8 cellular contexts compared by ENCODE assay signal in the genomic region with DNA sequence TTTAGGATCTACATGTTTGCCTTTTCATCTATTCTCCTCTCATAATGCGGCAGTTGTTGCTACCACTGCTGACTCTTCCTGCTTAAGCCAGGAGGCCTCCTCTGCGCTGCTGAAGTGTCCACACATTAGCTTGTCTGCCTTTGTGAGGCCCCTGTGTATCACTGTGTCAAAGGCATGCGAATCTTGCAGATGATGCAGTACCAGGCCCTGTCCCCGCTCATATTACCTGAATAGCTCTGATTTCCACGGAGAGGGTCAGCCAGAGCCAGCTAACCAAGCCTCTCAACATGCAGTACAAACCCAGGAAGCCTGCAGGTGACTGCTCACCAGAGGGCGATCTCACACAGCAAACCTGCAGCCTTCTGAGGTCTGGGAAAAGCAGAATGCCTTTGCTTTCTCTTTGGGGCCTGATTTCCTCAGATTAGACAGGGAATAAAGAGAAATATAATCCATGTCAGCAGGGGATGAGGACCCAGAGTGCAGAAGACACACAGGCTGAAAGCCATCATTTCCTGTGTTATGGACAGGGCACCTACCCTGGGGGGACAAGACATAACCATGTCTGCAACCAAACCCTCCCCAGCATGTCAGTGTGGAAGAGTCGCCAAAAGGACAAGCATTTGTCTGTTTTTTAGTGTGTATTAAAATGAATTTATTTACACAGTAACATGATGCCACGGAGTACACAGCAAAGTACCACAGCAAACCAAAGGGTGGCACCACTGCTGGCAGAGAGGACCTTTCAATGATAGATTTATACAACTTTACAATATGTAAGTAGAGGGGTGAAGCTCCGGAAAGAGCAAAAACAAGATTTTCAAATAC. TPM values are rescaled to one million over a fixed set of nuclear protein-coding genes. Genes with fewer than 3 reads are reported as not detected.
A peak's percentile ranks its signal among the peaks of the same experiment; 100 is the strongest.
DNase-seq lines count a peak whose midpoint lies in the region; ATAC-seq and TF ChIP-seq lines count a peak whose summit lies in the region.

No MANE protein-coding gene starts in this region.

- H3K27me3 ChIP-seq in brain microvascular endothelial cell (replicated peaks): no peaks in the 10 kb centered on the region

- peak; percentile 92 for TF ChIP-seq CTCF in brain microvascular endothelial cell (IDR thresholded peaks at IDR 0.05; ENCODE audit: low read depth, low read length, missing control alignments)

- no peak overlapping the region for H3K4me3 ChIP-seq in brain microvascular endothelial cell (ENCODE audit: low read depth, low read length)

- ATAC-seq in GM21576 (IDR thresholded peaks at IDR 0.05; ENCODE audit: unreplicated experiment) (no peak), GM21723 (IDR thresholded peaks at IDR 0.05; ENCODE audit: unreplicated experiment) (no peak)

- peak; percentile 1 for DNase-seq in DMS79 treated with DMSO at 0.1 percent for 48 hours (lab: John Stamatoyannopoulos, UW)
- peak; percentile 41 for DNase-seq in LHCN-M2 (ENCODE audit: low read depth)
- peak; percentile 74 for DNase-seq in SK-N-DZ (ENCODE audit: low spot score)
- peak; percentile 67 for DNase-seq in brain microvascular endothelial cell
- DNase-seq in islet precursor cell: peak; percentile 84
- DNase-seq in stimulated activated CD4-positive, alpha-beta T cell treated with anti-CD3 and anti-CD28 coated beads, Interleukin-4, amount 100 ng/mL, for 1 hour: peak; percentile 32

- in situ Hi-C loops in brain microvascular endothelial cell (cut with HindIII; ENCODE audit: low pct_ligation_motif_present, low sequenced_read_pairs): loop anchor here (25.0 kb wide), 1 partner anchor 430 kb away; no protein-coding TSS in a partner anchor

- H3K27ac ChIP-seq in brain microvascular endothelial cell: no peak overlapping the region

- H3K36me3 ChIP-seq in brain microvascular endothelial cell (replicated peaks): peaks cover 5% of the 10 kb centered on the region

RNA-seq across cellular contexts. Expression of a gene that starts 36.8 kb away (rescaled TPM):
- 355 and 417 TPM in 2 replicates for total RNA-seq in LHCN-M2 (2014; rRNA removed)
- 146 TPM for polyA plus RNA-seq in LHCN-M2 (2012)
- 484 and 540 TPM in 2 replicates for polyA plus RNA-seq in SK-N-DZ (2014; cell fraction: cytosol; rRNA removed)
- 162 and 186 TPM in 2 replicates for polyA plus RNA-seq in SK-N-DZ (2014; cell fraction: nucleus; rRNA removed)

Comparison
In these comparisons a context has a peak if more than half of its experiments do, and no peak if none do; other contexts are left out.
1. DNase-seq: peak in every context shown above with its lines; median percentile 84 in islet precursor cell; 74 in SK-N-DZ; 67 in brain microvascular endothelial cell; 41 in LHCN-M2; 32 in stimulated activated CD4-positive, alpha-beta T cell treated with anti-CD3 and anti-CD28 coated beads, Interleukin-4, amount 100 ng/mL, for 1 hour; 1 in DMS79 treated with DMSO at 0.1 percent for 48 hours.